Comparison of ENCODE assay signal across 27 cellular contexts in the genomic region with DNA sequence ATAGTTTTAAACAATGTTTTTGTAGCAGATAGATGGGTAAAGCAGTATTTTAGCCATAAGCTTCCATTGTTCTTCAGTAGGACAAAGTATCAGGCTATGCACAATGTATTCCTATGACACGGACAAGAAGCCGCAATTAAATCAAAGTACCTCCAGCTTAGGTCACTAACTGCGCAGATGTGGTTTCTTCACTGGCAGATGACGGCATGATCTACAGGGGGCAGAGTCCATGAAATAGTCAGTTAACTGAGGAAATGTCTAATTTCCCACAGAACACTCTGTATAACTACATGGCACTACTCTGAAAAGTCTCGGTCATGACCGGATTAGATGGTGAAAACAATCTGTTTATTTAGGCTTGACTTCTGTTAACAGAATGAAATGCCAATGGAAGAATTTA.
"Had no signal": no experiment of that assay in that cellular context is flagged by ENCODE, and none has a peak within 500 bp of the region (broad histone marks: within the 10 kb centered on the region; RNA-seq: fewer than 3 reads in every experiment).

No MANE protein-coding gene starts in this region.

- H3K4me3 ChIP-seq: colonic mucosa, coronary artery, dorsolateral prefrontal cortex, esophagus muscularis mucosa, esophagus squamous epithelium, gastrocnemius medialis, gastroesophageal sphincter, heart left ventricle, heart right ventricle, hepatocyte had no signal

- H3K27me3 ChIP-seq: colonic mucosa, dorsolateral prefrontal cortex, esophagus muscularis mucosa, esophagus squamous epithelium, gastrocnemius medialis, gastroesophageal sphincter, heart left ventricle, heart right ventricle, hepatocyte had no signal

- FAIRE-seq: colon, endometrium, endothelial cell of umbilical vein, frontal cortex had no signal

- DNase-seq: colonic mucosa; cortex of kidney; dermis blood vessel endothelial cell; dorsolateral prefrontal cortex; effector CD4-positive, alpha-beta T cell; effector CD8-positive, alpha-beta T cell; effector memory CD4-positive, alpha-beta T cell; effector memory CD8-positive, alpha-beta T cell; endodermal cell; erythroblast; esophagus squamous epithelium; foreskin fibroblast; foreskin keratinocyte; foreskin melanocyte; gastrocnemius medialis; glutamatergic neuron; head of caudate nucleus; heart left ventricle; heart right ventricle had no signal

- H3K36me3 ChIP-seq: colonic mucosa, esophagus muscularis mucosa, esophagus squamous epithelium, gastrocnemius medialis, gastroesophageal sphincter, heart left ventricle, heart right ventricle had no signal
